Comparison of ENCODE assay signal across 9 cellular contexts in the genomic region with DNA sequence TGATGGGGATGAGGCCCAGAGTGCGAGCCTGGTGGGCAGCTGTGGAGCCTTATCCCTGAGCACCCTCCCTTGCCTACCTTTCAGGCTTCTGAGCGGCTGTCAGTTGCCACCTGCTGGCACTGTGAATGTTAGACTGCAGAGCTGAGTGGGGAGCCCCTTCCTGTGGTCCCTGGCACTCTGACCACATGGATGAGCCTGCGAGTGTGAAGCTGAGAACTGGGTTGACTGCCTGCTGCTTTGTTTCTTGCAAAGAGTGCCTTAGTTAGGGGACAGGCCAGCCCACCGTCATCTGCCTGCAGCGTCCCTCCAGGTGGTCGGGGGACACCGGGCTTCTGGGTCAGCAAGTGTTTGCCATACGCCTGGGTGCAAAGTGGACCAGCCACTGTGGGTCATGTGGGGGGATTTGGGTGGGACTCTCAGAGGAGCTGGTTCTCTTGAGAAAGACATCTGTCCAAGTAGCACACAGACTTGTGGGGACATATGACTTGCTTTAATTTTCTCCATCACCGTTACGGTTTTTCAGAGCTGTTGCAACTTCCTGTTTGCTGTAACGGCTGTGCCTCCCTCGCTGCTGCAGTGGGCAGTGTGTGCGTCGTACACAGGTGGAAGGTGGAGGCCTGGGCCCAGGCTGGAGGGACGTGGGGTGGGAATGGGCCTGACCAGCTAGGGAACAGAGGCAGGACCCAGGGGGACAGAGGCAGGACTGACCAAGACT. TPM values are rescaled to one million over a fixed set of nuclear protein-coding genes. Genes with fewer than 3 reads are reported as not detected.
A peak's percentile ranks its signal among the peaks of the same experiment; 100 is the strongest.
DNase-seq lines count a peak whose midpoint lies in the region; ATAC-seq and TF ChIP-seq lines count a peak whose summit lies in the region.
"Had no signal": no experiment of that assay in that cellular context is flagged by ENCODE, and none has a peak within 500 bp of the region (broad histone marks: within the 10 kb centered on the region; RNA-seq: fewer than 3 reads in every experiment).

No MANE protein-coding gene starts in this region.

- no peaks in the 10 kb centered on the region for H3K27me3 ChIP-seq in tibial nerve

- H3K36me3 ChIP-seq in tibial nerve, result no peaks in the 10 kb centered on the region

- DNase-seq in CD1c-positive myeloid dendritic cell (ENCODE audit: extremely low spot score) (peak; percentile 69), UCSD-AML1 (lab: John Stamatoyannopoulos, UW; ENCODE audit: unreplicated experiment) (peak; percentile 67), DMS53 treated with DMSO at 0.1 percent for 48 hours (lab: John Stamatoyannopoulos, UW; ENCODE audit: unreplicated experiment) (no peak), NCI-H82 (lab: John Stamatoyannopoulos, UW) (no peak), tibial nerve (ENCODE audit: low spot score in 2 of 2) (no peak)
- no peak for DNase-seq in stimulated activated naive CD8-positive, alpha-beta T cell treated with anti-CD3 and anti-CD28 coated beads, Interleukin-15, Interleukin-2, amounts not matched to agents 100 U/mL and 50 U/mL, for 24 hours

- TF ChIP-seq CTCF in tibial nerve (IDR thresholded peaks at IDR 0.05), result no peak

- H3K9me3 ChIP-seq in tibial nerve, result no peaks in the 10 kb centered on the region

- 60 to 65% methylated on average over 13 of the region's 15 CpGs for WGBS in tibial nerve, 2 donors

- no peak for TF ChIP-seq POLR2A in tibial nerve (IDR thresholded peaks at IDR 0.05)

- peak; percentile 62 for ATAC-seq in GM18909 (IDR thresholded peaks at IDR 0.05; ENCODE audit: poor library complexity, unreplicated experiment)
- peak; percentile 35 for ATAC-seq in HG03097 (IDR thresholded peaks at IDR 0.05; ENCODE audit: low FRiP score, unreplicated experiment)
- peak; percentile 56 for ATAC-seq in stimulated activated naive CD8-positive, alpha-beta T cell treated with anti-CD3 and anti-CD28 coated beads, Interleukin-15, Interleukin-2, amounts not matched to agents 100 U/mL and 50 U/mL, for 24 hours

- TF ChIP-seq EP300 in tibial nerve (IDR thresholded peaks at IDR 0.05), result no peak

- H3K4me1 ChIP-seq in tibial nerve, result peaks cover 0 to 49% (median 13%) of the 10 kb centered on the region in 4 donors

- peak overlapping the region in 1 of 4 donors; percentile 44 for H3K27ac ChIP-seq in tibial nerve

- H3K4me3 ChIP-seq in tibial nerve, result no peak overlapping the region
- H3K4me3 ChIP-seq: lung had no signal

RNA-seq across cellular contexts. Expression of a gene that starts 13.7 kb away (rescaled TPM):
- 100 to 1,000 TPM in 1 of 4 donors, 10 to 100 TPM in 3; 73.8 to 101 (median 86.2) TPM for total RNA-seq in tibial nerve

Comparison
In these comparisons a context has a peak if more than half of its experiments do, and no peak if none do; other contexts are left out.
1. DNase-seq: peak in CD1c-positive myeloid dendritic cell (single experiment) and UCSD-AML1 (single experiment); none in stimulated activated naive CD8-positive, alpha-beta T cell treated with anti-CD3 and anti-CD28 coated beads, Interleukin-15, Interleukin-2, amounts not matched to agents 100 U/mL and 50 U/mL, for 24 hours (single experiment), DMS53 treated with DMSO at 0.1 percent for 48 hours (single experiment), NCI-H82 (single experiment) and tibial nerve (0 of 2).
2. Peak in every context shown above with its lines, with median percentiles within 50 percentile points of each other: ATAC-seq.